25 cellular contexts compared by ENCODE assay signal in the genomic region with DNA sequence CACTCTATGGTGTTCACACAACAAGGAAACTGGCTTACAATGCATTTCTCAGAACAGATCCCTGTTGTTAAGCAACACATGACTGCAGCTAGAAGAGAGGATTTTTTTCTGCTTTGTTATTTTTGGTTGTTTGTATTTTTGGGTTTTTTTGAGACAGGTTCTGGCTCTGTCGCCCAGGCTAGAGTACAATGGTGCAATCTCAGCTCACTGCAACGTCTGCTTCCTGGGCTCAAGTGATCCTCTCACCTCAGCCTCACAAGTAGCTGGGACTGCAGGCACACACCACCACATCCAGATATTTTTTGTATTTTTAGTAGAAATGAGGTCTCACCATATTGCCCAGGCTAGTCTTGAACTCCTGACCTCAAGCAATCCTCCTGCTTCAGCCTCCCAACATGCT.
"Had no signal": no experiment of that assay in that cellular context is flagged by ENCODE, and none has a peak within 500 bp of the region (broad histone marks: within the 10 kb centered on the region; RNA-seq: fewer than 3 reads in every experiment).

No MANE protein-coding gene starts in this region.

- H3K27ac ChIP-seq: ovary, parathyroid adenoma, psoas muscle, right lobe of liver, sigmoid colon, stomach, thoracic aorta, tibial artery, transverse colon, upper lobe of right lung, uterus had no signal

- H3K27me3 ChIP-seq: ovary, right lobe of liver, sigmoid colon, stomach, transverse colon, upper lobe of right lung, uterus had no signal

- ATAC-seq: naive thymus-derived CD8-positive, alpha-beta T cell; natural killer cell treated with Interleukin-12 subunit alpha and Interleukin-12 subunit beta and Interleukin-15 and Interleukin-18, amount 100 ng/mL, for 72 hours; psoas muscle; right cardiac atrium; right lobe of liver; stimulated activated effector memory CD8-positive, alpha-beta T cell treated with anti-CD3 and anti-CD28 coated beads, Interleukin-12 subunit alpha, Interleukin-12 subunit beta, amount 100 ng/mL, for 72 hours; stimulated activated naive B cell treated with anti-CD40 and anti-IgM and Interleukin-4, amounts not matched to agents 10 μg/mL and 1 μg/mL and 100 μg/mL, for 72 hours; upper lobe of right lung had no signal

- H3K9me3 ChIP-seq: ovary, psoas muscle, right lobe of liver, sigmoid colon, thoracic aorta, tibial artery, transverse colon, upper lobe of right lung, uterus had no signal

- H3K4me3 ChIP-seq: ovary, psoas muscle, right lobe of liver, sigmoid colon, stomach, thoracic aorta, tibial artery, transverse colon, upper lobe of right lung, uterus had no signal

- H3K4me1 ChIP-seq: parathyroid adenoma, psoas muscle, right lobe of liver, sigmoid colon, stomach, transverse colon, upper lobe of right lung, uterus had no signal

- DNase-seq: naive thymus-derived CD8-positive, alpha-beta T cell; nephron progenitor cell; occipital lobe; ovary; posterior cingulate gyrus; psoas muscle; right cardiac atrium; right lobe of liver; sigmoid colon; small intestine; stimulated activated CD4-positive, alpha-beta T cell treated with anti-CD3 and anti-CD28 coated beads, Interleukin-15, amount 100 ng/mL, for 24 hours; stimulated activated CD4-positive, alpha-beta T cell treated with anti-CD3 and anti-CD28 coated beads, Interleukin-2, amount 100 ng/mL, for 24 hours; stimulated activated CD4-positive, alpha-beta T cell treated with anti-CD3 and anti-CD28 coated beads, Interleukin-2, amount 100 ng/mL, for 48 hours; stimulated activated CD4-positive, alpha-beta T cell treated with anti-CD3 and anti-CD28 coated beads, Interleukin-4, amount 100 ng/mL, for 24 hours; stimulated activated naive B cell treated with anti-CD40 and anti-IgM and Interleukin-4, amounts not matched to agents 10 μg/mL and 1 μg/mL and 100 μg/mL, for 72 hours; stimulated activated naive CD4-positive, alpha-beta T cell treated with Interleukin-2 at 50 U/mL for 16 hours; stomach; tibial artery; transverse colon; upper lobe of right lung; uterus had no signal

- H3K36me3 ChIP-seq: ovary, right lobe of liver, sigmoid colon, stomach, thoracic aorta, tibial artery, transverse colon, upper lobe of right lung, uterus had no signal
